Comparison of ENCODE assay signal across 18 cellular contexts in the genomic region with DNA sequence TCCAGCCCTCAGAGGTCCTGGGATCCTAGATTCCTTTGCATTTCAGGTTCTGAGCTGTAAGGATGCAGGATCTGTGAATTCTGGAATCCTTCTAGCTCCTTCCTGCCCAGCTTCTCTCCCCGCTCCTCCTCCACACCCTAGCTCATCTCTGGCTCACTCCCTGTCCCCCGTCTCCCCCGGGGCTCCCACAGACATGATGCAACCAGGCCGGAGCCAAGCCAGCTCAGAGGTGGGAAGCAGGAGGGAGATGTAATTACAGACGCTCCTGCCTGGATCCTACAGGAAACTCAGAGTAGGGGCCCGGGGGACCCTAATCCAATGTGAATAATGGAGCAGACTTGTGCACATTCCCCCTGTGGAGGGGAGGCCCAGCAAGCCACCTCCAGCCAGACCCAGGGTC. TPM values are rescaled to one million over a fixed set of nuclear protein-coding genes. Genes with fewer than 3 reads are reported as not detected.
DNase-seq lines count a peak whose midpoint lies in the region; ATAC-seq and TF ChIP-seq lines count a peak whose summit lies in the region.
"Had no signal": no experiment of that assay in that cellular context is flagged by ENCODE, and none has a peak within 500 bp of the region (broad histone marks: within the 10 kb centered on the region; RNA-seq: fewer than 3 reads in every experiment).

No MANE protein-coding gene starts in this region.

- H3K4me3 Mint-ChIP-seq in nephron: peak overlapping the region in 2 of 3 experiments; percentile 4 to 52
- no peak overlapping the region for H3K4me3 Mint-ChIP-seq in T-helper 2 cell treated with Interferon-gamma antibody and Interleukin-4, amounts not matched to agents 5 μg/mL and 100 μg/mL, for 36 hours
- H3K4me3 Mint-ChIP-seq: activated naive CD8-positive, alpha-beta T cell; T-cell had no signal

- H3K27me3 ChIP-seq in mammary epithelial cell (ENCODE audit: insufficient read depth, low read length): peaks cover 3% of the 10 kb centered on the region

- POLR2A ChIA-PET in HEK293 (lab: Yijun Ruan, JAX): interaction anchor here (0.9 to 1.3 kb wide), 3 partner anchors 17 to 42 kb away, joined by 3 to 4 read pairs (median 3); a partner anchor contains a TSS

- in situ Hi-C loops in mammary epithelial cell (cut with MboI; ENCODE audit: low sequenced_read_pairs in 2 of 2): no loop called here

- H3K9ac ChIP-seq in mammary epithelial cell (ENCODE audit: insufficient read depth, low read length): no peak overlapping the region

- TF ChIP-seq CTCF in HEK293 (tag by site-specific recombination; IDR thresholded peaks at IDR 0.05) (no peak), mammary epithelial cell (conservative IDR thresholded peaks at IDR 0.05 in 1 of 2, IDR thresholded peaks at IDR 0.05 in 1 of 2; ENCODE audit: extremely low read depth in 1 of 2, insufficient read depth in 1 of 2, low read depth in 1 of 2, low read length in 2 of 2) (no peak), nephron (IDR thresholded peaks at IDR 0.05; ENCODE audit: unreplicated experiment in 3 of 3) (no peak)

- no peaks in the 10 kb centered on the region for H3K9me3 Mint-ChIP-seq in nephron
- no peaks in the 10 kb centered on the region for H3K9me3 Mint-ChIP-seq in T-helper 2 cell treated with Interferon-gamma antibody and Interleukin-4, amounts not matched to agents 5 μg/mL and 100 μg/mL, for 36 hours
- H3K9me3 Mint-ChIP-seq: T-cell had no signal

- peaks cover 37% of the 10 kb centered on the region for H3K4me1 Mint-ChIP-seq in nephron
- peaks cover 16% of the 10 kb centered on the region for H3K4me1 Mint-ChIP-seq in T-helper 2 cell treated with Interferon-gamma antibody and Interleukin-4, amounts not matched to agents 5 μg/mL and 100 μg/mL, for 36 hours (ENCODE audit: low read depth)

- no peak for ATAC-seq in HG03175 (IDR thresholded peaks at IDR 0.05; ENCODE audit: unreplicated experiment)
- ATAC-seq: left colon, T-cell had no signal

- dilution Hi-C loops in mammary epithelial cell (cut with HindIII; ENCODE audit: low sequenced_read_pairs): loop anchor here (5.0 kb wide), 1 partner anchor 54 kb away; no protein-coding TSS in a partner anchor

- no peaks in the 10 kb centered on the region for H3K79me2 ChIP-seq in mammary epithelial cell (ENCODE audit: insufficient read depth, low read length)

- intact Hi-C loops in mammary epithelial cell (cut with micrococcal nuclease): loop anchor here (5.0 kb wide), 1 partner anchor 86 kb away; a partner anchor contains a TSS

- H2AFZ ChIP-seq in mammary epithelial cell (ENCODE audit: low read depth, low read length): peak overlapping the region; percentile 88

- peak; percentile 66 for DNase-seq in AG08395 (ENCODE audit: low spot score)
- peak; percentile 35 for DNase-seq in mammary epithelial cell
- no peak for DNase-seq in T-helper 9 cell
- DNase-seq in Kasumi-1 (lab: John Stamatoyannopoulos, UW): no peak
- DNase-seq in T-helper 2 cell treated with Interferon-gamma antibody and Interleukin-4, amounts not matched to agents 5 μg/mL and 100 μg/mL, for 36 hours (ENCODE audit: low spot score): no peak
- DNase-seq: activated CD4-positive, alpha-beta T cell treated with anti-CD3 and anti-CD28 coated beads for 1 hour; left colon; NCI-H345; T-cell had no signal

- H4K20me1 ChIP-seq in mammary epithelial cell (ENCODE audit: insufficient read depth, low read length): no peaks in the 10 kb centered on the region

- H3K4me1 ChIP-seq in HEK293 (ENCODE audit: control insufficient read depth, insufficient read depth, low read length) (peaks cover 3% of the 10 kb centered on the region; the same call in 1 of the 2 replicates), mammary epithelial cell (ENCODE audit: insufficient read depth, low read length) (peaks cover 21% of the 10 kb centered on the region)

- H3K9me3 ChIP-seq in HEK293 (ENCODE audit: control insufficient read depth, insufficient read depth, low read depth, low read length) (no peaks in the 10 kb centered on the region), mammary epithelial cell (replicated peaks; ENCODE audit: insufficient read depth, low read length) (no peaks in the 10 kb centered on the region)
- H3K9me3 ChIP-seq: heart right ventricle had no signal

- CTCF ChIA-PET in HEK293 (lab: Yijun Ruan, JAX): interaction anchor here (0.7 to 6.9 kb wide), 7 partner anchors 9 to 382 kb away, joined by 3 to 95 read pairs (median 5); a partner anchor contains a TSS
- CTCF ChIA-PET in mammary epithelial cell (lab: Charles Lee; ENCODE audit: low non-redundant PET): interaction anchor here (0.8 kb wide), 1 partner anchor 14 kb away, joined by 3 read pairs; no protein-coding TSS in a partner anchor

- WGBS in mammary epithelial cell (ENCODE audit: low coverage, missing lambda C conversion rate): 0% methylated on average over 1 of the region's 6 CpGs

- H3K36me3 ChIP-seq in HEK293 (ENCODE audit: control insufficient read depth in 2 of 2, insufficient read depth in 1 of 2, low read length in 2 of 2) (no peaks in the 10 kb centered on the region), mammary epithelial cell (ENCODE audit: insufficient read depth, low read length) (no peaks in the 10 kb centered on the region)
- H3K36me3 ChIP-seq: heart right ventricle had no signal

- peak overlapping the region; percentile 78 to 88 (median 85) for H3K27ac Mint-ChIP-seq in nephron
- no peak overlapping the region for H3K27ac Mint-ChIP-seq in T-helper 2 cell treated with Interferon-gamma antibody and Interleukin-4, amounts not matched to agents 5 μg/mL and 100 μg/mL, for 36 hours
- H3K27ac Mint-ChIP-seq: activated naive CD8-positive, alpha-beta T cell; T-cell had no signal

- BruUV-seq in mammary epithelial cell (replicated peaks; lab: Mats Ljungman, UMichigan): no TSS peak

- H3K4me2 ChIP-seq in mammary epithelial cell (ENCODE audit: insufficient read depth, low read depth, low read length): peak overlapping the region; percentile 46

- no peaks in the 10 kb centered on the region for H3K36me3 Mint-ChIP-seq in nephron (ENCODE audit: low read depth)
- H3K36me3 Mint-ChIP-seq in T-helper 2 cell treated with Interferon-gamma antibody and Interleukin-4, amounts not matched to agents 5 μg/mL and 100 μg/mL, for 36 hours (ENCODE audit: low read depth): no peaks in the 10 kb centered on the region
- H3K36me3 Mint-ChIP-seq: activated naive CD8-positive, alpha-beta T cell; T-cell had no signal

- no peak overlapping the region for H3K4me3 ChIP-seq in HEK293 (ENCODE audit: low read depth, low read length)
- no peak overlapping the region for H3K4me3 ChIP-seq in mammary epithelial cell (replicated peaks in 1 of 3; ENCODE audit: insufficient read depth in 1 of 3, low read depth in 2 of 3, low read length in 3 of 3)
- H3K4me3 ChIP-seq: heart right ventricle had no signal

- peaks cover 15% of the 10 kb centered on the region for H3K27me3 Mint-ChIP-seq in nephron (ENCODE audit: low read depth)
- peaks cover 5% of the 10 kb centered on the region for H3K27me3 Mint-ChIP-seq in T-helper 2 cell treated with Interferon-gamma antibody and Interleukin-4, amounts not matched to agents 5 μg/mL and 100 μg/mL, for 36 hours (ENCODE audit: low read depth)
- H3K27me3 Mint-ChIP-seq: activated naive CD8-positive, alpha-beta T cell had no signal

- no peak overlapping the region for H3K27ac ChIP-seq in HEK293 (ENCODE audit: extremely low read depth, low read depth, low read length)
- H3K27ac ChIP-seq in mammary epithelial cell (ENCODE audit: insufficient read depth, low read depth, low read length): no peak overlapping the region

TF ChIP-seq in HEK293, 187 proteins besides CTCF, POLR2A, EP300 and RAD21 (continues in another document):
- TF ChIP-seq ZNF239 (tag by site-specific recombination; IDR thresholded peaks at IDR 0.05) (no peak), GLIS1 (tag by site-specific recombination; IDR thresholded peaks at IDR 0.05) (peak; percentile 8; the same call in 1 of the 2 replicates), YY2 (tag by site-specific recombination; IDR thresholded peaks at IDR 0.05) (no peak), ZNF394 (tag by site-specific recombination; IDR thresholded peaks at IDR 0.05; ENCODE audit: borderline replicate concordance) (peak; percentile 37; the same call in 1 of the 2 replicates), ZBTB20 (tag by site-specific recombination; IDR thresholded peaks at IDR 0.05) (peak; percentile 22; the same call in 1 of the 2 replicates), ZFHX2 (tag by site-specific recombination; conservative IDR thresholded peaks at IDR 0.05) (peak; percentile 62)
- TF ChIP-seq, protein P1, sequence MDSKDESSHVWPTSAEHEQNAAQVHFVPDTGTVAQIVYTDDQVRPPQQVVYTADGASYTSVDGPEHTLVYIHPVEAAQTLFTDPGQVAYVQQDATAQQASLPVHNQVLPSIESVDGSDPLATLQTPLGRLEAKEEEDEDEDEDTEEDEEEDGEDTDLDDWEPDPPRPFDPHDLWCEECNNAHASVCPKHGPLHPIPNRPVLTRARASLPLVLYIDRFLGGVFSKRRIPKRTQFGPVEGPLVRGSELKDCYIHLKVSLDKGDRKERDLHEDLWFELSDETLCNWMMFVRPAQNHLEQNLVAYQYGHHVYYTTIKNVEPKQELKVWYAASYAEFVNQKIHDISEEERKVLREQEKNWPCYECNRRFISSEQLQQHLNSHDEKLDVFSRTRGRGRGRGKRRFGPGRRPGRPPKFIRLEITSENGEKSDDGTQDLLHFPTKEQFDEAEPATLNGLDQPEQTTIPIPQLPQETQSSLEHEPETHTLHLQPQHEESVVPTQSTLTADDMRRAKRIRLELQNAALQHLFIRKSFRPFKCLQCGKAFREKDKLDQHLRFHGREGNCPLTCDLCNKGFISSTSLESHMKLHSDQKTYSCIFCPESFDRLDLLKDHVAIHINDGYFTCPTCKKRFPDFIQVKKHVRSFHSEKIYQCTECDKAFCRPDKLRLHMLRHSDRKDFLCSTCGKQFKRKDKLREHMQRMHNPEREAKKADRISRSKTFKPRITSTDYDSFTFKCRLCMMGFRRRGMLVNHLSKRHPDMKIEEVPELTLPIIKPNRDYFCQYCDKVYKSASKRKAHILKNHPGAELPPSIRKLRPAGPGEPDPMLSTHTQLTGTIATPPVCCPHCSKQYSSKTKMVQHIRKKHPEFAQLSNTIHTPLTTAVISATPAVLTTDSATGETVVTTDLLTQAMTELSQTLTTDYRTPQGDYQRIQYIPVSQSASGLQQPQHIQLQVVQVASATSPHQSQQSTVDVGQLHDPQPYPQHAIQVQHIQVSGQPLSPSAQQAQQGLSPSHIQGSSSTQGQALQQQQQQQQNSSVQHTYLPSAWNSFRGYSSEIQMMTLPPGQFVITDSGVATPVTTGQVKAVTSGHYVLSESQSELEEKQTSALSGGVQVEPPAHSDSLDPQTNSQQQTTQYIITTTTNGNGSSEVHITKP (tag by site-specific recombination; IDR thresholded peaks at IDR 0.05): peak; percentile 46; the same call in 1 of the 2 replicates

RNA-seq across cellular contexts. Expression of a gene that starts 4.5 kb away (rescaled TPM):
- total RNA-seq in mammary epithelial cell: not detected
- polyA plus RNA-seq in mammary epithelial cell: not detected
- polyA minus RNA-seq in mammary epithelial cell: not detected
- total RNA-seq: endothelial cell of umbilical vein, HT-29, left colon, skeletal muscle tissue had no signal
- polyA plus RNA-seq: endothelial cell of umbilical vein, heart right ventricle, neural cell had no signal

RNA-seq across cellular contexts. Expression of a gene that starts 6.6 kb away (rescaled TPM):
- under 1 TPM in 1 of 2 donors, not detected in 1; under 0.01 TPM for total RNA-seq in mammary epithelial cell
- polyA plus RNA-seq in mammary epithelial cell: not detected
- polyA minus RNA-seq in mammary epithelial cell: not detected
- total RNA-seq: HT-29 had no signal
- polyA plus RNA-seq: neural cell had no signal

RNA-seq across cellular contexts. Expression of a gene that starts 29.5 kb away (rescaled TPM):
- under 1 TPM; 0.31 to 0.33 TPM for total RNA-seq in mammary epithelial cell
- polyA plus RNA-seq in mammary epithelial cell: 0.07 TPM
- polyA minus RNA-seq in mammary epithelial cell: not detected

RNA-seq across cellular contexts. Expression of a gene that starts 30.4 kb away (rescaled TPM):
- total RNA-seq in mammary epithelial cell: 100 to 1,000 TPM in 1 of 2 donors, 10 to 100 TPM in 1; 97.4 to 206 TPM
- polyA plus RNA-seq in mammary epithelial cell: 426 TPM
- polyA minus RNA-seq in mammary epithelial cell: 248 TPM

Comparison
In these comparisons a context has a peak if more than half of its experiments do, and no peak if none do; other contexts are left out.
1. DNase-seq: peak in AG08395 (single experiment) and mammary epithelial cell (single experiment); none in T-helper 9 cell (single experiment), Kasumi-1 (0 of 2) and T-helper 2 cell treated with Interferon-gamma antibody and Interleukin-4, amounts not matched to agents 5 μg/mL and 100 μg/mL, for 36 hours (single experiment).